Comparison of ENCODE assay signal across 2 cellular contexts in the genomic region with DNA sequence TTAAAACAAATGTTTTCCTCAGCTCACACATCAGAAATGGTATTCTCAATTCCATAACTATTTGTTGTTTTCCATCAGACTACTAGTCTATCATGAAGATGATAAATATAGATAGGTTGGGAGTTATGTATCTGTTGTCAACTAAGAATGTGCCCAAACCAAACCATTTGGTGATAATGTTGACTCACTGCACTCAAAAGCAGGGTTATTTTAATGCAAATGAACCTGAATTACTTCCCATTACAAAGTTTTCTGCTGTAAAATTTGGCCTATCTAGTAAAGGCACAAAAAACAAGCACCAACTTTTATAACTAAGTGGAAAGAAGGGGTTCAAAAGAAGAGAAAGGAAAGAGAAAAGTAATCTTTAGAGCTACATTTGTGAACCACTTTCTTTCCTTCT.
TF ChIP-seq lines count a peak whose summit lies in the region.

No MANE protein-coding gene starts in this region.

TF ChIP-seq in H1, 55 proteins besides CTCF, POLR2A, EP300 and RAD21:
- TF ChIP-seq TAF7 (optimal IDR thresholded peaks at IDR 0.05; ENCODE audit: borderline replicate concordance, low read depth, low read length) (no peak), SRF (IDR thresholded peaks at IDR 0.05; ENCODE audit: low read depth, low read length) (no peak), PHF8 (conservative IDR thresholded peaks at IDR 0.05; ENCODE audit: low read depth, low read length) (no peak), JUND (IDR thresholded peaks at IDR 0.05; ENCODE audit: low read length) (0 out of 2 replicates have a peak, but pooled peaks have one; percentile 17)
- TF ChIP-seq, protein P1, sequence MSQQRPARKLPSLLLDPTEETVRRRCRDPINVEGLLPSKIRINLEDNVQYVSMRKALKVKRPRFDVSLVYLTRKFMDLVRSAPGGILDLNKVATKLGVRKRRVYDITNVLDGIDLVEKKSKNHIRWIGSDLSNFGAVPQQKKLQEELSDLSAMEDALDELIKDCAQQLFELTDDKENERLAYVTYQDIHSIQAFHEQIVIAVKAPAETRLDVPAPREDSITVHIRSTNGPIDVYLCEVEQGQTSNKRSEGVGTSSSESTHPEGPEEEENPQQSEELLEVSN (IDR thresholded peaks at IDR 0.05), result no peak

TF ChIP-seq in SK-N-SH treated with all-trans-retinoic acid at 6 μM for 48 hours, 23 proteins besides CTCF, POLR2A, EP300 and RAD21:
- TF ChIP-seq, protein P2, sequence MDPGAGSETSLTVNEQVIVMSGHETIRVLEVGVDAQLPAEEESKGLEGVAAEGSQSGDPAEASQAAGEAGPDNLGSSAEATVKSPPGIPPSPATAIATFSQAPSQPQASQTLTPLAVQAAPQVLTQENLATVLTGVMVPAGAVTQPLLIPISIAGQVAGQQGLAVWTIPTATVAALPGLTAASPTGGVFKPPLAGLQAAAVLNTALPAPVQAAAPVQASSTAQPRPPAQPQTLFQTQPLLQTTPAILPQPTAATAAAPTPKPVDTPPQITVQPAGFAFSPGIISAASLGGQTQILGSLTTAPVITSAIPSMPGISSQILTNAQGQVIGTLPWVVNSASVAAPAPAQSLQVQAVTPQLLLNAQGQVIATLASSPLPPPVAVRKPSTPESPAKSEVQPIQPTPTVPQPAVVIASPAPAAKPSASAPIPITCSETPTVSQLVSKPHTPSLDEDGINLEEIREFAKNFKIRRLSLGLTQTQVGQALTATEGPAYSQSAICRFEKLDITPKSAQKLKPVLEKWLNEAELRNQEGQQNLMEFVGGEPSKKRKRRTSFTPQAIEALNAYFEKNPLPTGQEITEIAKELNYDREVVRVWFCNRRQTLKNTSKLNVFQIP (CRISPR knock-in tag; IDR thresholded peaks at IDR 0.05; ENCODE audit: borderline replicate concordance, low read depth), result no peak
- TF ChIP-seq ISL1 (CRISPR knock-in tag; IDR thresholded peaks at IDR 0.05), result no peak
- TF ChIP-seq ESRRG (CRISPR knock-in tag; IDR thresholded peaks at IDR 0.05), result no peak
- TF ChIP-seq RARB (CRISPR knock-in tag; IDR thresholded peaks at IDR 0.05), result no peak
- TF ChIP-seq, protein P3, sequence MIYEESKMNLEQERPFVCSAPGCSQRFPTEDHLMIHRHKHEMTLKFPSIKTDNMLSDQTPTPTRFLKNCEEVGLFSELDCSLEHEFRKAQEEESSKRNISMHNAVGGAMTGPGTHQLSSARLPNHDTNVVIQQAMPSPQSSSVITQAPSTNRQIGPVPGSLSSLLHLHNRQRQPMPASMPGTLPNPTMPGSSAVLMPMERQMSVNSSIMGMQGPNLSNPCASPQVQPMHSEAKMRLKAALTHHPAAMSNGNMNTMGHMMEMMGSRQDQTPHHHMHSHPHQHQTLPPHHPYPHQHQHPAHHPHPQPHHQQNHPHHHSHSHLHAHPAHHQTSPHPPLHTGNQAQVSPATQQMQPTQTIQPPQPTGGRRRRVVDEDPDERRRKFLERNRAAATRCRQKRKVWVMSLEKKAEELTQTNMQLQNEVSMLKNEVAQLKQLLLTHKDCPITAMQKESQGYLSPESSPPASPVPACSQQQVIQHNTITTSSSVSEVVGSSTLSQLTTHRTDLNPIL (CRISPR knock-in tag; IDR thresholded peaks at IDR 0.05; ENCODE audit: low read depth), result no peak
- TF ChIP-seq ARNTL (CRISPR knock-in tag; IDR thresholded peaks at IDR 0.05; ENCODE audit: borderline replicate concordance, low read depth), result no peak
- TF ChIP-seq, protein P4, sequence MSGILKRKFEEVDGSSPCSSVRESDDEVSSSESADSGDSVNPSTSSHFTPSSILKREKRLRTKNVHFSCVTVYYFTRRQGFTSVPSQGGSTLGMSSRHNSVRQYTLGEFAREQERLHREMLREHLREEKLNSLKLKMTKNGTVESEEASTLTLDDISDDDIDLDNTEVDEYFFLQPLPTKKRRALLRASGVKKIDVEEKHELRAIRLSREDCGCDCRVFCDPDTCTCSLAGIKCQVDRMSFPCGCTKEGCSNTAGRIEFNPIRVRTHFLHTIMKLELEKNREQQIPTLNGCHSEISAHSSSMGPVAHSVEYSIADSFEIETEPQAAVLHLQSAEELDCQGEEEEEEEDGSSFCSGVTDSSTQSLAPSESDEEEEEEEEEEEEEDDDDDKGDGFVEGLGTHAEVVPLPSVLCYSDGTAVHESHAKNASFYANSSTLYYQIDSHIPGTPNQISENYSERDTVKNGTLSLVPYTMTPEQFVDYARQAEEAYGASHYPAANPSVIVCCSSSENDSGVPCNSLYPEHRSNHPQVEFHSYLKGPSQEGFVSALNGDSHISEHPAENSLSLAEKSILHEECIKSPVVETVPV (CRISPR knock-in tag; IDR thresholded peaks at IDR 0.05), result no peak
- TF ChIP-seq ZFP3 (CRISPR knock-in tag; IDR thresholded peaks at IDR 0.05), result no peak
- no peak for TF ChIP-seq TCF4 (CRISPR knock-in tag; IDR thresholded peaks at IDR 0.05; ENCODE audit: borderline replicate concordance)
- no peak for TF ChIP-seq TOX (CRISPR knock-in tag; IDR thresholded peaks at IDR 0.05; ENCODE audit: borderline replicate concordance)
- TF ChIP-seq, protein P5, sequence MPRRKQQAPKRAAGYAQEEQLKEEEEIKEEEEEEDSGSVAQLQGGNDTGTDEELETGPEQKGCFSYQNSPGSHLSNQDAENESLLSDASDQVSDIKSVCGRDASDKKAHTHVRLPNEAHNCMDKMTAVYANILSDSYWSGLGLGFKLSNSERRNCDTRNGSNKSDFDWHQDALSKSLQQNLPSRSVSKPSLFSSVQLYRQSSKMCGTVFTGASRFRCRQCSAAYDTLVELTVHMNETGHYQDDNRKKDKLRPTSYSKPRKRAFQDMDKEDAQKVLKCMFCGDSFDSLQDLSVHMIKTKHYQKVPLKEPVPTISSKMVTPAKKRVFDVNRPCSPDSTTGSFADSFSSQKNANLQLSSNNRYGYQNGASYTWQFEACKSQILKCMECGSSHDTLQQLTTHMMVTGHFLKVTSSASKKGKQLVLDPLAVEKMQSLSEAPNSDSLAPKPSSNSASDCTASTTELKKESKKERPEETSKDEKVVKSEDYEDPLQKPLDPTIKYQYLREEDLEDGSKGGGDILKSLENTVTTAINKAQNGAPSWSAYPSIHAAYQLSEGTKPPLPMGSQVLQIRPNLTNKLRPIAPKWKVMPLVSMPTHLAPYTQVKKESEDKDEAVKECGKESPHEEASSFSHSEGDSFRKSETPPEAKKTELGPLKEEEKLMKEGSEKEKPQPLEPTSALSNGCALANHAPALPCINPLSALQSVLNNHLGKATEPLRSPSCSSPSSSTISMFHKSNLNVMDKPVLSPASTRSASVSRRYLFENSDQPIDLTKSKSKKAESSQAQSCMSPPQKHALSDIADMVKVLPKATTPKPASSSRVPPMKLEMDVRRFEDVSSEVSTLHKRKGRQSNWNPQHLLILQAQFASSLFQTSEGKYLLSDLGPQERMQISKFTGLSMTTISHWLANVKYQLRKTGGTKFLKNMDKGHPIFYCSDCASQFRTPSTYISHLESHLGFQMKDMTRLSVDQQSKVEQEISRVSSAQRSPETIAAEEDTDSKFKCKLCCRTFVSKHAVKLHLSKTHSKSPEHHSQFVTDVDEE (CRISPR knock-in tag; IDR thresholded peaks at IDR 0.05), result no peak
- no peak for TF ChIP-seq ZC3H10 (CRISPR knock-in tag; IDR thresholded peaks at IDR 0.05)
- no peak for TF ChIP-seq ZNF565 (CRISPR knock-in tag; conservative IDR thresholded peaks at IDR 0.05; ENCODE audit: low read depth)
